In the genomic region with DNA sequence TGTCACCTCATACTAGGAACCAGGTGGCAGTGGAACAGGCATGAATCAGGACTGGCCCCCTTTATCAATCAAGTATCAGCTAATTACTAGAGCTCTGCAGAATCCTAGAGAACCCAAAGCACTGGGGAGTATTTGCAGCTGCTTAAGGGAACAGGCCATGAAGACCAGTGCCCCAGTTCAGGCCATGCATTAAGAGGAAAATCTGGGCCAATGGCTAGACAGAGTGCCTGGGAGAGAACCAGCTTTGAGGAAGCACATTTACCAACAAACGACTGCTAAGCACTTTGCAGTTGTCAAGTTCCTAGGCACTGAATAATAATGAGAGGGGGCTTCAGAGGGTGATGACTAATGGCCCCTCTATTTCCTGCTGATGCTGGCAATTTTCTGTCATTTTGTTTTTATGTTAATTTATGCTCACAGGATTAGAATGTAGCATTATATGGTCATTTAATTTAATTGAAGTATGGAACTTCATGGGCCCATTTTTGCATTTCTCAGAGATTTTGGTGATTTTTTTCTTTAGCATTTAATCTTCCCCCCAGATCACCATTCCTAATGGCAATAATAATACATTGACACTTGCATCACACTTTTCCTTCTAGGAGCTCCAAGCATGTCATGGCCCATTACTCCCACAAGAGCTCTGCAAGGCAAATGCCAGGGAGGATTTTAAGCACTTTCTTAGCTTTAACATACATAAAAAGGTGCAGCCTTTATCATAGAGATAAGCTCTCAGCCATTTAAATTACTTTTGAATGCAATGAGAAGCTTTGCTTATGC, we compare ENCODE assay signal across 1 cellular context.
A peak's percentile ranks its signal among the peaks of the same experiment; 100 is the strongest.
TF ChIP-seq lines count a peak whose summit lies in the region.

No MANE protein-coding gene starts in this region.

TF ChIP-seq in neural cell, 6 proteins besides CTCF, POLR2A, EP300 and RAD21 (continued from another document):
- TF ChIP-seq, protein P1, sequence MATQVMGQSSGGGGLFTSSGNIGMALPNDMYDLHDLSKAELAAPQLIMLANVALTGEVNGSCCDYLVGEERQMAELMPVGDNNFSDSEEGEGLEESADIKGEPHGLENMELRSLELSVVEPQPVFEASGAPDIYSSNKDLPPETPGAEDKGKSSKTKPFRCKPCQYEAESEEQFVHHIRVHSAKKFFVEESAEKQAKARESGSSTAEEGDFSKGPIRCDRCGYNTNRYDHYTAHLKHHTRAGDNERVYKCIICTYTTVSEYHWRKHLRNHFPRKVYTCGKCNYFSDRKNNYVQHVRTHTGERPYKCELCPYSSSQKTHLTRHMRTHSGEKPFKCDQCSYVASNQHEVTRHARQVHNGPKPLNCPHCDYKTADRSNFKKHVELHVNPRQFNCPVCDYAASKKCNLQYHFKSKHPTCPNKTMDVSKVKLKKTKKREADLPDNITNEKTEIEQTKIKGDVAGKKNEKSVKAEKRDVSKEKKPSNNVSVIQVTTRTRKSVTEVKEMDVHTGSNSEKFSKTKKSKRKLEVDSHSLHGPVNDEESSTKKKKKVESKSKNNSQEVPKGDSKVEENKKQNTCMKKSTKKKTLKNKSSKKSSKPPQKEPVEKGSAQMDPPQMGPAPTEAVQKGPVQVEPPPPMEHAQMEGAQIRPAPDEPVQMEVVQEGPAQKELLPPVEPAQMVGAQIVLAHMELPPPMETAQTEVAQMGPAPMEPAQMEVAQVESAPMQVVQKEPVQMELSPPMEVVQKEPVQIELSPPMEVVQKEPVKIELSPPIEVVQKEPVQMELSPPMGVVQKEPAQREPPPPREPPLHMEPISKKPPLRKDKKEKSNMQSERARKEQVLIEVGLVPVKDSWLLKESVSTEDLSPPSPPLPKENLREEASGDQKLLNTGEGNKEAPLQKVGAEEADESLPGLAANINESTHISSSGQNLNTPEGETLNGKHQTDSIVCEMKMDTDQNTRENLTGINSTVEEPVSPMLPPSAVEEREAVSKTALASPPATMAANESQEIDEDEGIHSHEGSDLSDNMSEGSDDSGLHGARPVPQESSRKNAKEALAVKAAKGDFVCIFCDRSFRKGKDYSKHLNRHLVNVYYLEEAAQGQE (IDR thresholded peaks at IDR 0.05; ENCODE audit: borderline replicate concordance), result peak; percentile 44
